In genomic region chr6:17596085-17596484, GRCh38 we compare ENCODE assay signal across 2 cellular contexts.
TF ChIP-seq lines count a peak whose summit lies in the region.

No MANE protein-coding gene starts in this region.

TF ChIP-seq in HepG2, 621 proteins besides CTCF, POLR2A, EP300 and RAD21:
- TF ChIP-seq SSRP1 (CRISPR knock-in tag; IDR thresholded peaks at IDR 0.05): no peak
- TF ChIP-seq CEBPB (IDR thresholded peaks at IDR 0.05; ENCODE audit: borderline replicate concordance, low read depth, low read length): peak; percentile 85
- peak; percentile 17; the same call in 1 of the 2 replicates for TF ChIP-seq CEBPG (CRISPR knock-in tag; IDR thresholded peaks at IDR 0.05)
TF ChIP-seq in HepG2: peak in this region for 2.

TF ChIP-seq in K562, 482 proteins besides CTCF, POLR2A, EP300 and RAD21:
- TF ChIP-seq ZFP36 (IDR thresholded peaks at IDR 0.05; ENCODE audit: low read depth, low read length, partially characterized antibody): no peak
- TF ChIP-seq CEBPG (CRISPR knock-in tag; IDR thresholded peaks at IDR 0.05): no peak
- peak; percentile 42 to 69; a peak in 2 of 4 replicates for TF ChIP-seq CEBPG (tag; conservative IDR thresholded peaks at IDR 0.05 in 1 of 2, IDR thresholded peaks at IDR 0.05 in 1 of 2)
- peak; percentile 87 for TF ChIP-seq CEBPB (tag; IDR thresholded peaks at IDR 0.05)
